13 cellular contexts compared by ENCODE assay signal in the genomic region with DNA sequence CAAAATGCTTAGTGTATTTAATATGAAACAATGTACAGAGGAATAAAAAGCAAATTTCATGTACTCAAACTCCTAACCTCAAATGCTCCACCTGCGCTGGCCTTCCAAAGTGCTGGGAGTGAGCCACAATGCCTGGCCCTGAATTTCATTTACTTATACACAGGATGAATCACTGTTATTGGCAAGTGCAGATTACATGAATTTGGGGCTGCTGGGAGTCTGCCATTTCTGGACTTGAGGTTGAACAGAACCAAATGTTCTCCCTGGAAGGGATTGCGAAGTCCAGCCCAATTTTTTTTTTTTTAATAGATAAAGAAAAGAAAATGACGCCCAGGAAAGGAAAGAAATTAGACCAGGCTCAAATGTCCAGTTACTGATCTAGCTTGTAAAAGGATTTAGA. TPM values are rescaled to one million over a fixed set of nuclear protein-coding genes. Genes with fewer than 3 reads are reported as not detected.
A peak's percentile ranks its signal among the peaks of the same experiment; 100 is the strongest.
DNase-seq lines count a peak whose midpoint lies in the region; ATAC-seq and TF ChIP-seq lines count a peak whose summit lies in the region.
"Had no signal": no experiment of that assay in that cellular context is flagged by ENCODE, and none has a peak within 500 bp of the region (broad histone marks: within the 10 kb centered on the region; RNA-seq: fewer than 3 reads in every experiment).

No MANE protein-coding gene starts in this region.

- no peaks in the 10 kb centered on the region for H3K79me2 ChIP-seq in mammary epithelial cell (ENCODE audit: insufficient read depth, low read length)

- DNase-seq in MCF 10A (ENCODE audit: unreplicated experiment): peak; percentile 17
- no peak for DNase-seq in mammary epithelial cell
- peak; percentile 28 for DNase-seq in fibroblast of villous mesenchyme (ENCODE audit: low read depth)
- peak; percentile 55 for DNase-seq in omental fat pad (ENCODE audit: low spot score)
- DNase-seq in aorta: peak; percentile 87 to 92
- no peak for DNase-seq in stimulated activated naive CD8-positive, alpha-beta T cell treated with anti-CD3 and anti-CD28 coated beads, Interleukin-15, amount 100 ng/mL, for 72 hours
- no peak for DNase-seq in middle frontal gyrus (ENCODE audit: extremely low spot score, low spot score)
- DNase-seq in effector CD8-positive, alpha-beta T cell (lab: John Stamatoyannopoulos, UW): no peak
- DNase-seq: activated B cell treated with CpG ODN at 0.5 μM for 24 hours; activated T-cell treated with anti-CD3 and anti-CD28 coated beads, Interleukin-2, amount 50 U/mL, for 48 hours; NCI-H2107; right lobe of liver had no signal

- H3K27me3 ChIP-seq in mammary epithelial cell (ENCODE audit: insufficient read depth, low read length) (peaks cover 2% of the 10 kb centered on the region), aorta (ENCODE audit: control insufficient read depth in 1 of 2, insufficient read depth in 2 of 2, low read length in 1 of 2) (no peaks in the 10 kb centered on the region)
- H3K27me3 ChIP-seq: right lobe of liver had no signal

- POLR2A ChIA-PET in MCF 10A (lab: Yijun Ruan, JAX): interaction anchor here (1.2 to 1.5 kb wide), 2 partner anchors 9 to 12 kb away, joined by 3 to 5 read pairs; no protein-coding TSS in a partner anchor

- no peaks in the 10 kb centered on the region for H3K36me3 Mint-ChIP-seq in MCF 10A (ENCODE audit: insufficient read depth, unreplicated experiment)

- TF ChIP-seq CTCF in MCF 10A (IDR thresholded peaks at IDR 0.05; ENCODE audit: unreplicated experiment) (no peak), mammary epithelial cell (conservative IDR thresholded peaks at IDR 0.05 in 1 of 2, IDR thresholded peaks at IDR 0.05 in 1 of 2; ENCODE audit: extremely low read depth in 1 of 2, insufficient read depth in 1 of 2, low read depth in 1 of 2, low read length in 2 of 2) (no peak), fibroblast of villous mesenchyme (IDR thresholded peaks at IDR 0.05; ENCODE audit: insufficient read depth, low read depth, low read length) (no peak), omental fat pad (IDR thresholded peaks at IDR 0.05) (no peak)

- no peak overlapping the region for H3K4me3 Mint-ChIP-seq in MCF 10A (ENCODE audit: unreplicated experiment)
- H3K4me3 Mint-ChIP-seq in stimulated activated naive CD8-positive, alpha-beta T cell treated with anti-CD3 and anti-CD28 coated beads, Interleukin-15, amount 100 ng/mL, for 72 hours: no peak overlapping the region
- H3K4me3 Mint-ChIP-seq: activated B cell treated with CpG ODN at 0.5 μM for 24 hours had no signal

- 93% methylated on average over 3 of the region's 3 CpGs for WGBS in mammary epithelial cell (ENCODE audit: low coverage, missing lambda C conversion rate)
- WGBS in aorta, 2 donors: 6 to 8% methylated on average over 3 of the region's 3 CpGs

- dilution Hi-C loops in mammary epithelial cell (cut with HindIII; ENCODE audit: low sequenced_read_pairs): no loop called here

- H3K4me2 ChIP-seq in mammary epithelial cell (ENCODE audit: insufficient read depth, low read depth, low read length): no peak overlapping the region

- intact Hi-C loops in MCF 10A (cut with micrococcal nuclease) (no loop called here), mammary epithelial cell (cut with micrococcal nuclease) (no loop called here), aorta (cut with DNase I) (loop anchor here in 1 of 2 donors (5.0 to 10.0 kb wide), 3 partner anchors 509 to 714 kb away; a partner anchor contains a TSS)

- peak; percentile 91 for ATAC-seq in omental fat pad (ENCODE audit: low FRiP score)
- ATAC-seq in aorta (ENCODE audit: low FRiP score): peak; percentile 90
- ATAC-seq in stimulated activated naive CD8-positive, alpha-beta T cell treated with anti-CD3 and anti-CD28 coated beads, Interleukin-15, amount 100 ng/mL, for 72 hours: no peak
- ATAC-seq: right lobe of liver had no signal

- H3K27ac Mint-ChIP-seq in MCF 10A (ENCODE audit: low read depth, unreplicated experiment): peak overlapping the region; percentile 16
- H3K27ac Mint-ChIP-seq in stimulated activated naive CD8-positive, alpha-beta T cell treated with anti-CD3 and anti-CD28 coated beads, Interleukin-15, amount 100 ng/mL, for 72 hours: no peak overlapping the region
- H3K27ac Mint-ChIP-seq: activated B cell treated with CpG ODN at 0.5 μM for 24 hours had no signal

- no peak overlapping the region for H3K27ac ChIP-seq in mammary epithelial cell (ENCODE audit: insufficient read depth, low read depth, low read length)
- H3K27ac ChIP-seq in aorta (ENCODE audit: low read depth in 1 of 2, low read length in 2 of 2): peak overlapping the region in 1 of 2 donors; percentile 86
- H3K27ac ChIP-seq: 22Rv1, right lobe of liver had no signal

- no peak overlapping the region for H2AFZ ChIP-seq in mammary epithelial cell (ENCODE audit: low read depth, low read length)

- H4K20me1 ChIP-seq in mammary epithelial cell (ENCODE audit: insufficient read depth, low read length): no peaks in the 10 kb centered on the region

- BruUV-seq in MCF 10A (replicated peaks; lab: Mats Ljungman, UMichigan): no TSS peak
- BruUV-seq in mammary epithelial cell (replicated peaks; lab: Mats Ljungman, UMichigan): no TSS peak

- in situ Hi-C loops in mammary epithelial cell (cut with MboI; ENCODE audit: low sequenced_read_pairs in 2 of 2): no loop called here

- H3K36me3 ChIP-seq in mammary epithelial cell (ENCODE audit: insufficient read depth, low read length) (no peaks in the 10 kb centered on the region), aorta (ENCODE audit: control insufficient read depth in 1 of 2, insufficient read depth in 2 of 2, low read length in 1 of 2) (no peaks in the 10 kb centered on the region)
- H3K36me3 ChIP-seq: right lobe of liver had no signal

- H3K9me3 Mint-ChIP-seq in MCF 10A (ENCODE audit: unreplicated experiment): no peaks in the 10 kb centered on the region
- H3K9me3 Mint-ChIP-seq in stimulated activated naive CD8-positive, alpha-beta T cell treated with anti-CD3 and anti-CD28 coated beads, Interleukin-15, amount 100 ng/mL, for 72 hours: peaks cover 0 to 8% of the 10 kb centered on the region in 2 donors
- H3K9me3 Mint-ChIP-seq: activated B cell treated with CpG ODN at 0.5 μM for 24 hours had no signal

- no peaks in the 10 kb centered on the region for H3K9me3 ChIP-seq in mammary epithelial cell (replicated peaks; ENCODE audit: insufficient read depth, low read length)
- H3K9me3 ChIP-seq in aorta (ENCODE audit: control insufficient read depth, low read length): no peaks in the 10 kb centered on the region
- H3K9me3 ChIP-seq: right lobe of liver had no signal

- H3K27me3 Mint-ChIP-seq in MCF 10A (ENCODE audit: insufficient read depth, unreplicated experiment): no peaks in the 10 kb centered on the region
- no peaks in the 10 kb centered on the region for H3K27me3 Mint-ChIP-seq in stimulated activated naive CD8-positive, alpha-beta T cell treated with anti-CD3 and anti-CD28 coated beads, Interleukin-15, amount 100 ng/mL, for 72 hours

- H3K4me1 Mint-ChIP-seq in MCF 10A (ENCODE audit: insufficient read depth, unreplicated experiment): no peaks in the 10 kb centered on the region
- peaks cover 19% of the 10 kb centered on the region for H3K4me1 Mint-ChIP-seq in stimulated activated naive CD8-positive, alpha-beta T cell treated with anti-CD3 and anti-CD28 coated beads, Interleukin-15, amount 100 ng/mL, for 72 hours
- H3K4me1 Mint-ChIP-seq: activated B cell treated with CpG ODN at 0.5 μM for 24 hours had no signal

- no peak overlapping the region for H3K9ac ChIP-seq in mammary epithelial cell (ENCODE audit: insufficient read depth, low read length)

- H3K4me3 ChIP-seq in mammary epithelial cell (replicated peaks in 1 of 3; ENCODE audit: insufficient read depth in 1 of 3, low read depth in 2 of 3, low read length in 3 of 3) (no peak overlapping the region), fibroblast of villous mesenchyme (ENCODE audit: low read depth, low read length) (no peak overlapping the region), aorta (ENCODE audit: low read length in 2 of 2) (no peak overlapping the region)
- H3K4me3 ChIP-seq: right lobe of liver had no signal

- CTCF ChIA-PET in MCF 10A (lab: Yijun Ruan, JAX): no interaction called here
- CTCF ChIA-PET in mammary epithelial cell (lab: Charles Lee; ENCODE audit: low non-redundant PET): no interaction called here

- no peaks in the 10 kb centered on the region for H3K4me1 ChIP-seq in mammary epithelial cell (ENCODE audit: insufficient read depth, low read length)
- H3K4me1 ChIP-seq in aorta (ENCODE audit: control insufficient read depth in 1 of 2, insufficient read depth in 2 of 2, low read length in 2 of 2): peaks cover 7 to 11% of the 10 kb centered on the region in 2 donors
- H3K4me1 ChIP-seq: right lobe of liver had no signal

RNA-seq across cellular contexts. Expression of a gene that starts 6.8 kb away (rescaled TPM):
- total RNA-seq in MCF 10A (2022) (15.7 and 18.0 TPM in 2 replicates), mammary epithelial cell (10 to 100 TPM; 16.4 to 17.8 TPM), fibroblast of villous mesenchyme (14.5 and 22.9 TPM in 2 replicates), omental fat pad (10 to 100 TPM; 16.9 to 33.7 (median 23.4) TPM), aorta (10 to 100 TPM; 18.2 to 25.2 TPM)
- polyA plus RNA-seq in mammary epithelial cell (4.8 TPM), aorta (10 to 100 TPM in 1 of 2 donors, 1 to 10 TPM in 1; 6.9 to 10.3 TPM)
- polyA minus RNA-seq in mammary epithelial cell: 13.4 TPM

Comparison
In these comparisons a context has a peak if more than half of its experiments do, and no peak if none do; other contexts are left out.
1. DNase-seq: peak in MCF 10A (single experiment), fibroblast of villous mesenchyme (single experiment), omental fat pad (single experiment) and aorta (2 of 2); none in mammary epithelial cell (single experiment), stimulated activated naive CD8-positive, alpha-beta T cell treated with anti-CD3 and anti-CD28 coated beads, Interleukin-15, amount 100 ng/mL, for 72 hours (0 of 2), middle frontal gyrus (single experiment) and effector CD8-positive, alpha-beta T cell (single experiment).